Comparison of ENCODE assay signal across 8 cellular contexts in genomic region chr12:122865268-122866231, GRCh38. TPM values are rescaled to one million over a fixed set of nuclear protein-coding genes. Genes with fewer than 3 reads are reported as not detected.
DNase-seq lines count a peak whose midpoint lies in the region; TF ChIP-seq lines count a peak whose summit lies in the region.

No MANE protein-coding gene starts in this region.

- peak; percentile 15 for TF ChIP-seq CTCF in neural progenitor cell (IDR thresholded peaks at IDR 0.05)

- in situ Hi-C loops in G401 (cut with HindIII; ENCODE audit: low sequenced_read_pairs): no loop called here

- H3K4me1 ChIP-seq in neural progenitor cell: peaks cover 2% of the 10 kb centered on the region

- no peaks in the 10 kb centered on the region for H3K9me3 ChIP-seq in neural progenitor cell (ENCODE audit: low read depth)

- peaks cover 12% of the 10 kb centered on the region for H3K27me3 Mint-ChIP-seq in neural progenitor cell (ENCODE audit: insufficient read depth, low read depth)
- no peaks in the 10 kb centered on the region for H3K27me3 Mint-ChIP-seq in T-helper 2 cell treated with Interferon-gamma antibody and Interleukin-4, amounts not matched to agents 5 μg/mL and 100 μg/mL, for 36 hours (ENCODE audit: low read depth)

- DNase-seq in G401 (ENCODE audit: low spot score) (peak; percentile 63), NCI-H510A (lab: John Stamatoyannopoulos, UW) (peak; percentile 81), epithelial cell of prostate (ENCODE audit: low read depth, low spot score) (no peak), neural progenitor cell (ENCODE audit: low spot score) (no peak), dedifferentiated amniotic fluid mesenchymal stem cell (ENCODE audit: extremely low spot score) (no peak), NCI-H446 treated with DMSO at 0.1 percent for 48 hours (lab: John Stamatoyannopoulos, UW) (no peak), activated gamma-delta T cell treated with Interleukin-2 at 50 U/mL for 16 hours (no peak)
- no peak for DNase-seq in T-helper 2 cell treated with Interferon-gamma antibody and Interleukin-4, amounts not matched to agents 5 μg/mL and 100 μg/mL, for 36 hours (ENCODE audit: low spot score)

- H3K4me3 ChIP-seq in neural progenitor cell: no peak overlapping the region

- no peak overlapping the region for H2AFZ ChIP-seq in neural progenitor cell (replicated peaks)

- H3K4me3 Mint-ChIP-seq in neural progenitor cell: no peak overlapping the region
- H3K4me3 Mint-ChIP-seq in T-helper 2 cell treated with Interferon-gamma antibody and Interleukin-4, amounts not matched to agents 5 μg/mL and 100 μg/mL, for 36 hours: no peak overlapping the region

- H3K36me3 ChIP-seq in neural progenitor cell: no peaks in the 10 kb centered on the region

- H3K27ac ChIP-seq in epithelial cell of prostate: peak overlapping the region; percentile 75
- H3K27ac ChIP-seq in neural progenitor cell: no peak overlapping the region

- H4K20me1 ChIP-seq in neural progenitor cell (ENCODE audit: low read depth): peaks cover 57% of the 10 kb centered on the region

- peaks cover under 1% of the 10 kb centered on the region for H3F3A ChIP-seq in neural progenitor cell (ENCODE audit: low read depth)

- H3K9ac ChIP-seq in neural progenitor cell: no peak overlapping the region

- H3K79me2 ChIP-seq in neural progenitor cell (ENCODE audit: low read depth): no peaks in the 10 kb centered on the region

- no peak overlapping the region for H3K4me2 ChIP-seq in neural progenitor cell

- peaks cover 36% of the 10 kb centered on the region for H3K27me3 ChIP-seq in neural progenitor cell

- peaks cover 12% of the 10 kb centered on the region for H3K4me1 Mint-ChIP-seq in neural progenitor cell
- H3K4me1 Mint-ChIP-seq in T-helper 2 cell treated with Interferon-gamma antibody and Interleukin-4, amounts not matched to agents 5 μg/mL and 100 μg/mL, for 36 hours (ENCODE audit: low read depth): no peaks in the 10 kb centered on the region

- no peaks in the 10 kb centered on the region for H3K9me3 Mint-ChIP-seq in neural progenitor cell
- no peaks in the 10 kb centered on the region for H3K9me3 Mint-ChIP-seq in T-helper 2 cell treated with Interferon-gamma antibody and Interleukin-4, amounts not matched to agents 5 μg/mL and 100 μg/mL, for 36 hours

- no peak overlapping the region for H3K27ac Mint-ChIP-seq in neural progenitor cell
- H3K27ac Mint-ChIP-seq in T-helper 2 cell treated with Interferon-gamma antibody and Interleukin-4, amounts not matched to agents 5 μg/mL and 100 μg/mL, for 36 hours: no peak overlapping the region

- peaks cover 20% of the 10 kb centered on the region for H3K36me3 Mint-ChIP-seq in neural progenitor cell
- H3K36me3 Mint-ChIP-seq in T-helper 2 cell treated with Interferon-gamma antibody and Interleukin-4, amounts not matched to agents 5 μg/mL and 100 μg/mL, for 36 hours (ENCODE audit: low read depth): peaks cover 22% of the 10 kb centered on the region

RNA-seq across cellular contexts. Expression of gene HIP1R, which starts 30.3 kb away (rescaled TPM):
- 14.0 and 19.3 TPM in 2 replicates for total RNA-seq in G401 (2014; rRNA removed; shearing (Covaris generic))
- total RNA-seq in neural progenitor cell (ENCODE audit: low replicate concordance): 19.3 and 25.6 TPM in 2 replicates

RNA-seq across cellular contexts. Expression of gene VPS37B, which starts 30.4 kb away (rescaled TPM):
- 38.3 and 53.4 TPM in 2 replicates for total RNA-seq in G401 (2014; rRNA removed; shearing (Covaris generic))
- total RNA-seq in neural progenitor cell (ENCODE audit: low replicate concordance): 19.4 and 23.9 TPM in 2 replicates

Comparison
In these comparisons a context has a peak if more than half of its experiments do, and no peak if none do; other contexts are left out.
1. DNase-seq: peak in G401 (single experiment) and NCI-H510A (single experiment); none in epithelial cell of prostate (single experiment), neural progenitor cell (single experiment), dedifferentiated amniotic fluid mesenchymal stem cell (single experiment), NCI-H446 treated with DMSO at 0.1 percent for 48 hours (single experiment), activated gamma-delta T cell treated with Interleukin-2 at 50 U/mL for 16 hours (single experiment) and T-helper 2 cell treated with Interferon-gamma antibody and Interleukin-4, amounts not matched to agents 5 μg/mL and 100 μg/mL, for 36 hours (single experiment).